In the genomic region with DNA sequence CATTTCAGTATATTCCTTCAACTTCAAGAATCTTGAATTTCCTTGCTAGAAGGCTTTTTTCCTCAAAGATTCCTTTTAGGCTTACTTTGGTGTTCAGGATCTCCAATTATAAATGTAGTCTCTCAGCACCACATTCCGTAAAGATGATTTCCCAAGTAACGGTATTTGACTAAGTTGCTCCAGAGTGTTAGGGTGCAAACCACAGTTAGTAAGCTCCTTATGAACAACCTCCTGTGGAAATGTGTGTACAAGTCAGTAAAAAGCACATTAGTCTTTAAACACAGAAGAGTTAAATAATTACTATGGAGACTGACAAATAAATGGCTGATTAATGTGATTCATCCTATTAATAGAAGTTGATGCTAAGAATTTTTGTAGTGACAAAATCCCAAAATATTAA, we compare ENCODE assay signal across 20 cellular contexts. TPM values are rescaled to one million over a fixed set of nuclear protein-coding genes. Genes with fewer than 3 reads are reported as not detected.
A peak's percentile ranks its signal among the peaks of the same experiment; 100 is the strongest.
DNase-seq lines count a peak whose midpoint lies in the region; ATAC-seq, FAIRE-seq and TF ChIP-seq lines count a peak whose summit lies in the region.
"Had no signal": no experiment of that assay in that cellular context is flagged by ENCODE, and none has a peak within 500 bp of the region (broad histone marks: within the 10 kb centered on the region; RNA-seq: fewer than 3 reads in every experiment).

No MANE protein-coding gene starts in this region.

- H3K4me3 Mint-ChIP-seq in HFFc6: peak overlapping the region; percentile 61
- H3K4me3 Mint-ChIP-seq: CD4-positive, alpha-beta memory T cell; stimulated activated effector memory CD8-positive, alpha-beta T cell treated with anti-CD3 and anti-CD28 coated beads, Interleukin-12 subunit alpha, Interleukin-12 subunit beta, amount 100 ng/mL, for 72 hours had no signal

- H3K4me1 Mint-ChIP-seq in HFFc6 (ENCODE audit: low read depth): peaks cover 32% of the 10 kb centered on the region
- H3K4me1 Mint-ChIP-seq: stimulated activated effector memory CD8-positive, alpha-beta T cell treated with anti-CD3 and anti-CD28 coated beads, Interleukin-12 subunit alpha, Interleukin-12 subunit beta, amount 100 ng/mL, for 72 hours had no signal

- peaks cover 64% of the 10 kb centered on the region for H3K36me3 ChIP-seq in osteoblast (ENCODE audit: insufficient read depth, low read length)

- TF ChIP-seq CTCF in D721Med (IDR thresholded peaks at IDR 0.05; ENCODE audit: insufficient read depth, missing control alignments) (no peak), HFFc6 (IDR thresholded peaks at IDR 0.05) (no peak), cardiac fibroblast (IDR thresholded peaks at IDR 0.05; ENCODE audit: low read depth, low read length) (no peak), osteoblast (IDR thresholded peaks at IDR 0.05; ENCODE audit: extremely low read depth, low read depth, low read length) (no peak)

- peak overlapping the region; percentile 86 for H3K27ac Mint-ChIP-seq in HFFc6

- H4K20me1 ChIP-seq in osteoblast (ENCODE audit: insufficient read depth, low read length): peaks cover 6% of the 10 kb centered on the region

- H3K9me3 ChIP-seq in osteoblast (ENCODE audit: low read depth, low read length): no peaks in the 10 kb centered on the region
- H3K9me3 ChIP-seq: left ventricle myocardium inferior, SJCRH30, spleen had no signal

- H3K27me3 ChIP-seq in osteoblast (ENCODE audit: insufficient read depth, low read length): no peaks in the 10 kb centered on the region
- H3K27me3 ChIP-seq: SJCRH30, spleen had no signal

- DNase-seq in D721Med (ENCODE audit: insufficient read length, low spot score): no peak
- DNase-seq in HFFc6: peak; percentile 72
- DNase-seq in cardiac fibroblast (ENCODE audit: low read depth in 2 of 2): peak; percentile 23 to 48
- no peak for DNase-seq in osteoblast (ENCODE audit: insufficient read length, low spot score, missing footprints)
- DNase-seq in NCI-H774 (lab: John Stamatoyannopoulos, UW): no peak
- DNase-seq: activated CD4-positive, alpha-beta T cell treated with anti-CD3 and anti-CD28 coated beads for 4 hours; activated naive CD4-positive, alpha-beta T cell treated with anti-CD3 and anti-CD28 coated beads, Interleukin-2, amount 50 U/mL, for 16 hours; CD4-positive, alpha-beta memory T cell; central memory CD4-positive, alpha-beta T cell; effector CD8-positive, alpha-beta T cell; left ventricle myocardium inferior; NCI-H187 treated with DMSO at 0.1 percent for 48 hours; NCI-H524; SJCRH30; spleen; trophoblast cell had no signal

- H3K36me3 Mint-ChIP-seq in HFFc6 (ENCODE audit: low read depth): peaks cover 20% of the 10 kb centered on the region

- H3K27ac ChIP-seq in osteoblast (ENCODE audit: low read depth, low read length): peak overlapping the region; percentile 52
- H3K27ac ChIP-seq: left ventricle myocardium inferior, SJCRH30 had no signal

- peak; percentile 25 for FAIRE-seq in D721Med (lab: Jason Lieb, UNC)
- FAIRE-seq: frontal cortex had no signal

- H3K9me3 Mint-ChIP-seq in HFFc6: no peaks in the 10 kb centered on the region
- H3K9me3 Mint-ChIP-seq: CD4-positive, alpha-beta memory T cell; stimulated activated effector memory CD8-positive, alpha-beta T cell treated with anti-CD3 and anti-CD28 coated beads, Interleukin-12 subunit alpha, Interleukin-12 subunit beta, amount 100 ng/mL, for 72 hours had no signal

- no peak overlapping the region for H3K4me2 ChIP-seq in osteoblast (ENCODE audit: insufficient read depth, low read length)

- H2AFZ ChIP-seq in osteoblast (ENCODE audit: low read length): no peak overlapping the region

- no peaks in the 10 kb centered on the region; the same call in 1 of the 2 replicates for H3K27me3 Mint-ChIP-seq in HFFc6 (ENCODE audit: insufficient read depth)
- H3K27me3 Mint-ChIP-seq: CD4-positive, alpha-beta memory T cell had no signal

- H3K4me1 ChIP-seq in osteoblast (ENCODE audit: insufficient read depth, low read length): peaks cover 11% of the 10 kb centered on the region
- H3K4me1 ChIP-seq: SJCRH30 had no signal

- H3K4me3 ChIP-seq in cardiac fibroblast (replicated peaks in 1 of 2; ENCODE audit: low read depth in 2 of 2, low read length in 2 of 2) (no peak overlapping the region), osteoblast (ENCODE audit: insufficient read depth, low read length) (no peak overlapping the region)
- H3K4me3 ChIP-seq: left ventricle myocardium inferior, SJCRH30, spleen had no signal

- ATAC-seq in HG03378 (IDR thresholded peaks at IDR 0.05; ENCODE audit: unreplicated experiment): no peak
- no peak for ATAC-seq in HG02588 (IDR thresholded peaks at IDR 0.05; ENCODE audit: unreplicated experiment)
- ATAC-seq: stimulated activated effector memory CD8-positive, alpha-beta T cell treated with anti-CD3 and anti-CD28 coated beads, Interleukin-12 subunit alpha, Interleukin-12 subunit beta, amount 100 ng/mL, for 72 hours had no signal

- peaks cover 12% of the 10 kb centered on the region for H3K79me2 ChIP-seq in osteoblast (ENCODE audit: insufficient read depth, low read length)

RNA-seq across cellular contexts. Expression of a gene that starts 10.3 kb away (rescaled TPM):
- 10 to 100 TPM; 14.7 to 32.0 (median 28.6) TPM for total RNA-seq in HFFc6 (2021; fragmentation: NEBNext Ultra II Directional; extraction: Animal tissue kit (Norgen Biotek cat#: 25700))
- total RNA-seq in osteoblast: 10.9 and 17.4 TPM in 2 replicates

RNA-seq across cellular contexts. Expression of a gene that starts 35.4 kb away (rescaled TPM):
- 100 to 1,000 TPM; 193 to 233 (median 219) TPM for total RNA-seq in HFFc6 (2021; fragmentation: NEBNext Ultra II Directional; extraction: Animal tissue kit (Norgen Biotek cat#: 25700))
- total RNA-seq in osteoblast: 109 and 137 TPM in 2 replicates

RNA-seq across cellular contexts. Expression of a gene that starts 36.3 kb away (rescaled TPM):
- 10 to 100 TPM; 72.6 to 87.5 (median 80.2) TPM for total RNA-seq in HFFc6 (2021; fragmentation: NEBNext Ultra II Directional; extraction: Animal tissue kit (Norgen Biotek cat#: 25700))
- total RNA-seq in osteoblast: 69.0 and 85.8 TPM in 2 replicates

Comparison
In these comparisons a context has a peak if more than half of its experiments do, and no peak if none do; other contexts are left out.
1. DNase-seq: peak in HFFc6 (single experiment) and cardiac fibroblast (2 of 2); none in D721Med (single experiment), osteoblast (single experiment) and NCI-H774 (single experiment).